ENCODE assay signal across 16 cellular contexts in the genomic region with DNA sequence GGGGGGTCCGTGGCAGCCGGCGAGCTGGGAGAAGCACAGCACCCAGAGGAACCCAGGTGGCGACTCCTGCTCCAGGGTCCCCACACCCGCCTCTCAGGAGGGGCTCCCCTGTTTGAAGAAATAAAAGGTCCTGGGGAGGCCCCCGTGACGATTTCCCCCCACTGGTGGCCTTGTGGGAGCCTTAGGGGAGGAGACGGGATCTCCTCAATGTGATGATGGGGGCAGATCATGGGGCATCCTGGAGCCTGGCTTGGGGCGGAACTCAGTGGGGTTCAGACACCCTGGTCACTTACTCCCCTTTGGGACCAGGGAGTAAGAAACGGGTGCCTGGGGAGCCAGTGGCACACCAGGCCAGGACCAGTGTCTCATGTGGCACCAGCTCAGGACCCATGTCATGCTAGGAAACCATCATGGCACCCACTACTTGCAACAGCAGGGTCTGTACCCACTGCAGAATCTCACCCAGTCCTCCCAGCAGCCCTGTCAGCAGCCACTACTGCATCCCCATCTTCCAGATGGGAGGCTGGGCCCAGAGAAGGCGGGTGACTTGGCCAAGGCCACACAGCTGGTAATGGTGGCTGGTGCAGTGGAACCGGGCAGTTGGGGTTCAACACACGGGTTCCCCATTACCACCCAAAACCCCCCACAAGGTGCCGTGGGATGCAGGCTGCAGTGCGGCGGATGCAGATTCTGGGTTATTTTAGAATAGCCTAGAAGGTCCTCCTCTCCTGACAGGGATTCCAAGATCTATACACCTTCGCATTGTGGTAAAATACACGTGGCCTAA.
DNase-seq lines count a peak whose midpoint lies in the region; ATAC-seq and TF ChIP-seq lines count a peak whose summit lies in the region.
"Had no signal": no experiment of that assay in that cellular context is flagged by ENCODE, and none has a peak within 500 bp of the region (broad histone marks: within the 10 kb centered on the region; RNA-seq: fewer than 3 reads in every experiment).

No MANE protein-coding gene starts in this region.

- no peak for TF ChIP-seq POLR2A in right lobe of liver (IDR thresholded peaks at IDR 0.05)
- no peak for TF ChIP-seq POLR2A in spleen (IDR thresholded peaks at IDR 0.05)

- H3K4me1 ChIP-seq in left ventricle myocardium inferior (peaks cover 5% of the 10 kb centered on the region), RWPE2 (ENCODE audit: insufficient read depth, poor library complexity, severe bottlenecking) (no peaks in the 10 kb centered on the region), right lobe of liver (no peaks in the 10 kb centered on the region), spleen (peaks cover 0 to 10% (median under 1%) of the 10 kb centered on the region in 6 donors)

- peaks cover 23% of the 10 kb centered on the region for H3K27me3 ChIP-seq in left ventricle myocardium inferior (ENCODE audit: low read depth)
- H3K27me3 ChIP-seq in RWPE2 (ENCODE audit: insufficient read depth, poor library complexity, severe bottlenecking), result no peaks in the 10 kb centered on the region
- H3K27me3 ChIP-seq in right lobe of liver, result no peaks in the 10 kb centered on the region
- peaks cover 0 to 10% (median 0%) of the 10 kb centered on the region in 7 donors for H3K27me3 ChIP-seq in spleen (replicated peaks in 1 of 7)

- no peak for TF ChIP-seq CTCF in left ventricle myocardium inferior (IDR thresholded peaks at IDR 0.05; ENCODE audit: borderline replicate concordance)
- no peak for TF ChIP-seq CTCF in RWPE2 (IDR thresholded peaks at IDR 0.05; ENCODE audit: poor library complexity, severe bottlenecking)
- no peak for TF ChIP-seq CTCF in right lobe of liver (IDR thresholded peaks at IDR 0.05)
- TF ChIP-seq CTCF in spleen (IDR thresholded peaks at IDR 0.05 in 8 of 11, conservative IDR thresholded peaks at IDR 0.05 in 3 of 11), result no peak
- no peak for TF ChIP-seq CTCF in coronary artery (IDR thresholded peaks at IDR 0.05)

- 88% methylated on average over 4 of the region's 18 CpGs for WGBS in right lobe of liver (ENCODE audit: insufficient coverage, low coverage, low lambda C conversion rate, missing lambda C conversion rate)
- 87 to 93% (median 92%) methylated on average over 18 of the region's 18 CpGs for WGBS in spleen, 5 donors

- no peak overlapping the region for H3K27ac ChIP-seq in left ventricle myocardium inferior (replicated peaks)
- no peak overlapping the region for H3K27ac ChIP-seq in RWPE2 (ENCODE audit: poor library complexity, severe bottlenecking)
- no peak overlapping the region for H3K27ac ChIP-seq in right lobe of liver
- no peak overlapping the region for H3K27ac ChIP-seq in spleen
- H3K27ac ChIP-seq in coronary artery, result no peak overlapping the region
- H3K27ac ChIP-seq: GM23248 had no signal

- H3K9me3 ChIP-seq in left ventricle myocardium inferior (replicated peaks), result no peaks in the 10 kb centered on the region
- H3K9me3 ChIP-seq in RWPE2 (ENCODE audit: severe bottlenecking), result no peaks in the 10 kb centered on the region
- H3K9me3 ChIP-seq in right lobe of liver, result no peaks in the 10 kb centered on the region
- H3K9me3 ChIP-seq in spleen, result peaks cover 0 to 16% (median 4%) of the 10 kb centered on the region in 8 donors

- peak; percentile 31 for DNase-seq in Right ventricle myocardium inferior (ENCODE audit: missing footprints)
- DNase-seq in left ventricle myocardium inferior, result no peak
- DNase-seq in RWPE2 (ENCODE audit: low spot score), result peak; percentile 42
- DNase-seq in right lobe of liver, result peak in 2 of 3 donors; percentile 4 to 38
- peak; percentile 46 for DNase-seq in spleen
- DNase-seq in HuH-7.5 (ENCODE audit: low spot score), result no peak
- DNase-seq in coronary artery (ENCODE audit: low spot score), result no peak
- DNase-seq: ACHN; C1 segment of cervical spinal cord; Calu3; CD4-positive, alpha-beta T cell; DMS79; GM23248 had no signal

- ATAC-seq in Right ventricle myocardium inferior (no peak), RWPE2 (ENCODE audit: low read depth) (no peak), right lobe of liver (no peak), HG02610 (IDR thresholded peaks at IDR 0.05; ENCODE audit: unreplicated experiment) (no peak)
- ATAC-seq: GM12878, HCT116 had no signal

- intact Hi-C loops in Right ventricle myocardium inferior (cut with DNase I) (no loop called here), left ventricle myocardium inferior (cut with micrococcal nuclease) (no loop called here), right lobe of liver (cut with DNase I) (no loop called here), spleen (cut with DNase I; ENCODE audit: low total_unique reads) (no loop called here)

- H3K4me3 ChIP-seq in left ventricle myocardium inferior, result no peak overlapping the region
- H3K4me3 ChIP-seq in RWPE2 (ENCODE audit: severe bottlenecking), result no peak overlapping the region
- no peak overlapping the region for H3K4me3 ChIP-seq in right lobe of liver
- no peak overlapping the region for H3K4me3 ChIP-seq in spleen
- H3K4me3 ChIP-seq in coronary artery, result no peak overlapping the region
- H3K4me3 ChIP-seq: GM12878, GM23248 had no signal

- H3K36me3 ChIP-seq in left ventricle myocardium inferior, result no peaks in the 10 kb centered on the region
- no peaks in the 10 kb centered on the region for H3K36me3 ChIP-seq in RWPE2 (ENCODE audit: low read depth)
- H3K36me3 ChIP-seq in right lobe of liver, result no peaks in the 10 kb centered on the region
- no peaks in the 10 kb centered on the region for H3K36me3 ChIP-seq in spleen

Comparison
In these comparisons a context has a peak if more than half of its experiments do, and no peak if none do; other contexts are left out.
1. DNase-seq: peak in Right ventricle myocardium inferior (single experiment), RWPE2 (single experiment), right lobe of liver (2 of 3) and spleen (single experiment); none in left ventricle myocardium inferior (single experiment), HuH-7.5 (single experiment) and coronary artery (single experiment).